ENCODE assay signal across 1 cellular context in genomic region chr17:58006924-58007780, GRCh38.
TF ChIP-seq lines count a peak whose summit lies in the region.

Gene SRSF1, minus strand, starts transcription at chr17:58007246. Its CDS starts 109 bp downstream, at chr17:58007137.

TF ChIP-seq in HEK293, 187 proteins besides CTCF, POLR2A, EP300 and RAD21 (continued from another document and continues in another):
- TF ChIP-seq ZNF639 (tag by site-specific recombination; IDR thresholded peaks at IDR 0.05): peak; percentile 73
- peak; percentile 88 for TF ChIP-seq YY2 (tag by site-specific recombination; IDR thresholded peaks at IDR 0.05)
- peak; percentile 37 for TF ChIP-seq WT1 (tag by site-specific recombination; IDR thresholded peaks at IDR 0.05)
- no peak for TF ChIP-seq ZNF510 (tag by site-specific recombination; IDR thresholded peaks at IDR 0.05; ENCODE audit: insufficient replicate concordance)
- TF ChIP-seq ZNF311 (tag by site-specific recombination; IDR thresholded peaks at IDR 0.05; ENCODE audit: borderline replicate concordance): no peak
- TF ChIP-seq ZNF777 (tag by site-specific recombination; IDR thresholded peaks at IDR 0.05; ENCODE audit: borderline replicate concordance): no peak
- TF ChIP-seq ZNF10 (tag by site-specific recombination; IDR thresholded peaks at IDR 0.05): 0 out of 2 replicates have a peak, but pooled peaks have one; percentile 27
- peak; percentile 90 for TF ChIP-seq ZNF629 (tag by site-specific recombination; IDR thresholded peaks at IDR 0.05)
- TF ChIP-seq ZNF747 (tag by site-specific recombination; IDR thresholded peaks at IDR 0.05): no peak
- TF ChIP-seq AEBP2 (tag by site-specific recombination; IDR thresholded peaks at IDR 0.05; ENCODE audit: borderline replicate concordance): no peak
- TF ChIP-seq ZNF202 (tag by site-specific recombination; IDR thresholded peaks at IDR 0.05; ENCODE audit: borderline replicate concordance): no peak
- no peak for TF ChIP-seq ZNF571 (tag by site-specific recombination; IDR thresholded peaks at IDR 0.05)
- 0 out of 2 replicates have a peak, but pooled peaks have one; percentile 36 for TF ChIP-seq ZNF645 (tag by site-specific recombination; IDR thresholded peaks at IDR 0.05)
- peak; percentile 80 for TF ChIP-seq ZNF398 (tag by site-specific recombination; IDR thresholded peaks at IDR 0.05)
- TF ChIP-seq BCL6B (tag by site-specific recombination; IDR thresholded peaks at IDR 0.05): no peak
- TF ChIP-seq ZNF560 (tag by site-specific recombination; IDR thresholded peaks at IDR 0.05; ENCODE audit: borderline replicate concordance): no peak
- TF ChIP-seq ZNF473 (tag by site-specific recombination; IDR thresholded peaks at IDR 0.05): no peak
- no peak; the same call in none of the 2 replicates for TF ChIP-seq ZBTB7A (tag by site-specific recombination; IDR thresholded peaks at IDR 0.05; ENCODE audit: low read depth)
- TF ChIP-seq ZNF214 (tag by site-specific recombination; IDR thresholded peaks at IDR 0.05; ENCODE audit: borderline replicate concordance): no peak; the same call in 1 of the 2 replicates
- TF ChIP-seq TRIM28 (IDR thresholded peaks at IDR 0.05; ENCODE audit: borderline replicate concordance, low read length): peak; percentile 44; the same call in 1 of the 2 replicates
- TF ChIP-seq ZSCAN5A (tag by site-specific recombination; IDR thresholded peaks at IDR 0.05): peak; percentile 51; the same call in 1 of the 2 replicates
- TF ChIP-seq ZNF266 (tag by site-specific recombination; IDR thresholded peaks at IDR 0.05; ENCODE audit: low read depth): no peak
- TF ChIP-seq ZNF48 (tag by site-specific recombination; IDR thresholded peaks at IDR 0.05): no peak
- peak; percentile 64 for TF ChIP-seq ZNF324 (tag by site-specific recombination; IDR thresholded peaks at IDR 0.05)
- TF ChIP-seq PRDM2 (tag by site-specific recombination; IDR thresholded peaks at IDR 0.05; ENCODE audit: borderline replicate concordance): peak; percentile 98; the same call in 1 of the 2 replicates
- no peak; the same call in 1 of the 2 replicates for TF ChIP-seq ZNF280D (tag by site-specific recombination; IDR thresholded peaks at IDR 0.05)
- no peak for TF ChIP-seq ZNF664 (tag by site-specific recombination; IDR thresholded peaks at IDR 0.05)
- TF ChIP-seq ZNF843 (tag by site-specific recombination; IDR thresholded peaks at IDR 0.05): peak; percentile 76
- TF ChIP-seq ZNF362 (tag by site-specific recombination; IDR thresholded peaks at IDR 0.05): peak; percentile 97
- no peak for TF ChIP-seq ZNF274 (IDR thresholded peaks at IDR 0.05; ENCODE audit: low read length)
- TF ChIP-seq ZNF274 (tag by site-specific recombination; IDR thresholded peaks at IDR 0.05; ENCODE audit: borderline replicate concordance): no peak
- no peak for TF ChIP-seq ZFP3 (tag by site-specific recombination; IDR thresholded peaks at IDR 0.05; ENCODE audit: low read depth)
- TF ChIP-seq ZBTB10 (tag by site-specific recombination; IDR thresholded peaks at IDR 0.05): peak; percentile 77
